18 cellular contexts compared by ENCODE assay signal in genomic region chr7:70838292-70838907, GRCh38.
DNase-seq lines count a peak whose midpoint lies in the region; ATAC-seq, FAIRE-seq and TF ChIP-seq lines count a peak whose summit lies in the region.
"Had no signal": no experiment of that assay in that cellular context is flagged by ENCODE, and none has a peak within 500 bp of the region (broad histone marks: within the 10 kb centered on the region; RNA-seq: fewer than 3 reads in every experiment).

No MANE protein-coding gene starts in this region.

- no peak for TF ChIP-seq RAD21 in HepG2 (CRISPR knock-in tag; IDR thresholded peaks at IDR 0.05)
- TF ChIP-seq RAD21 in K562 (CRISPR knock-in tag; conservative IDR thresholded peaks at IDR 0.05 in 1 of 2, IDR thresholded peaks at IDR 0.05 in 1 of 2), result no peak

- no peak overlapping the region for H2AFZ ChIP-seq in HepG2 (ENCODE audit: low read length)
- no peak overlapping the region for H2AFZ ChIP-seq in K562 (ENCODE audit: low read depth, low read length)
- H2AFZ ChIP-seq: GM23248 had no signal

- H3K4me3 ChIP-seq in HepG2 (replicated peaks in 1 of 3; ENCODE audit: insufficient read depth in 1 of 3, low read depth in 2 of 3, low read length in 3 of 3) (0 out of 6 replicates have a peak overlapping the region, but pooled peaks of 1 of the 3 experiments have one; percentile 12), right lobe of liver (no peak overlapping the region), K562 (no peak overlapping the region), left lung (no peak overlapping the region), upper lobe of right lung (no peak overlapping the region)
- H3K4me3 ChIP-seq: BLaER1 treated with 17β-estradiol and CSF1 and Interleukin-3, amounts not matched to agents 10 nM and 100 nM; GM12878; GM23248 had no signal

- no TSS peak for BruUV-seq in HepG2 (replicated peaks; lab: Mats Ljungman, UMichigan)
- BruUV-seq in K562 (replicated peaks; lab: Mats Ljungman, UMichigan), result no TSS peak

- H3K9me3 ChIP-seq in HepG2 (ENCODE audit: low read length), result peaks cover 14% of the 10 kb centered on the region
- no peaks in the 10 kb centered on the region for H3K9me3 ChIP-seq in right lobe of liver
- H3K9me3 ChIP-seq in K562 (replicated peaks; ENCODE audit: control insufficient read depth, insufficient read depth, low read depth, low read length), result no peaks in the 10 kb centered on the region
- peaks cover 0 to 4% of the 10 kb centered on the region in 2 donors for H3K9me3 ChIP-seq in left lung
- no peaks in the 10 kb centered on the region for H3K9me3 ChIP-seq in upper lobe of right lung

- FAIRE-seq in HepG2 (lab: Jason Lieb, UNC) (no peak), K562 (lab: Jason Lieb, UNC) (no peak)
- FAIRE-seq: GM12878, GM18507 had no signal

- H3K27me3 ChIP-seq in HepG2 (ENCODE audit: control insufficient read depth in 1 of 2, insufficient read depth in 2 of 2, low read length in 2 of 2) (peaks cover 0 to 7% of the 10 kb centered on the region in 2 experiments; a peak in 1 of 5 replicates), right lobe of liver (no peaks in the 10 kb centered on the region), K562 (ENCODE audit: control insufficient read depth in 2 of 2, insufficient read depth in 2 of 2, low read length in 2 of 2) (peaks cover 0 to 14% of the 10 kb centered on the region in 2 experiments; a peak in 3 of 5 replicates), left lung (peaks cover 0 to 10% of the 10 kb centered on the region in 2 donors), upper lobe of right lung (no peaks in the 10 kb centered on the region)
- H3K27me3 ChIP-seq: BLaER1 treated with 17β-estradiol and CSF1 and Interleukin-3, amounts not matched to agents 10 nM and 100 nM had no signal

- H3K36me3 ChIP-seq in HepG2 (replicated peaks in 1 of 2; ENCODE audit: control insufficient read depth in 1 of 2, insufficient read depth in 2 of 2, low read length in 2 of 2), result no peaks in the 10 kb centered on the region
- H3K36me3 ChIP-seq in right lobe of liver, result no peaks in the 10 kb centered on the region
- H3K36me3 ChIP-seq in K562 (ENCODE audit: control insufficient read depth, insufficient read depth, low read length), result no peaks in the 10 kb centered on the region
- no peaks in the 10 kb centered on the region for H3K36me3 ChIP-seq in left lung
- H3K36me3 ChIP-seq in upper lobe of right lung, result no peaks in the 10 kb centered on the region
- H3K36me3 ChIP-seq: BLaER1 treated with 17β-estradiol and CSF1 and Interleukin-3, amounts not matched to agents 10 nM and 100 nM had no signal

- H3K9ac ChIP-seq in HepG2 (ENCODE audit: insufficient read depth, low read depth, low read length) (no peak overlapping the region), K562 (ENCODE audit: insufficient read depth in 1 of 2, low read depth in 2 of 2, low read length in 2 of 2) (no peak overlapping the region)
- H3K9ac ChIP-seq: BLaER1 treated with 17β-estradiol and CSF1 and Interleukin-3, amounts not matched to agents 10 nM and 100 nM; GM23248 had no signal

- H4K20me1 ChIP-seq in HepG2 (ENCODE audit: insufficient read depth, low read length) (no peaks in the 10 kb centered on the region), K562 (replicated peaks; ENCODE audit: control insufficient read depth, insufficient read depth, low read length) (no peaks in the 10 kb centered on the region)
- H4K20me1 ChIP-seq: BLaER1 treated with 17β-estradiol and CSF1 and Interleukin-3, amounts not matched to agents 10 nM and 100 nM had no signal

- in situ Hi-C loops in HepG2 (cut with HindIII; ENCODE audit: extremely low pct_ligation_motif_present, low pct_unique_long_range_greater_than_20kb) (no loop called here), K562 (cut with MboI) (no loop called here)

- POLR2A ChIA-PET in HepG2 (lab: Yijun Ruan, JAX) (interaction anchor here (0.7 to 1.0 kb wide), 2 partner anchors 8 to 57 kb away, joined by 3 to 4 read pairs; no protein-coding TSS in a partner anchor), K562 (lab: Yijun Ruan, JAX) (no interaction called here)

- 34% methylated on average over 6 of the region's 15 CpGs for WGBS in HepG2 (ENCODE audit: low lambda C conversion rate)
- 32% methylated on average over 3 of the region's 15 CpGs for WGBS in right lobe of liver (ENCODE audit: insufficient coverage, low coverage, low lambda C conversion rate, missing lambda C conversion rate)
- WGBS in K562 (ENCODE audit: insufficient coverage, low coverage, missing lambda C conversion rate), result 0% methylated on average over 12 of the region's 15 CpGs

- ATAC-seq in HepG2 (peak; percentile 66), right lobe of liver (no peak), K562 (no peak), left lung (peak; percentile 80), upper lobe of right lung (peak; percentile 34), HG03521 (IDR thresholded peaks at IDR 0.05; ENCODE audit: unreplicated experiment) (no peak)
- ATAC-seq: GM12878 had no signal

- TF ChIP-seq POLR2A in HepG2 (IDR thresholded peaks at IDR 0.05; ENCODE audit: insufficient read depth in 1 of 2, low read depth in 2 of 2, low read length in 2 of 2), result no peak
- no peak for TF ChIP-seq POLR2A in right lobe of liver (IDR thresholded peaks at IDR 0.05)
- TF ChIP-seq POLR2A in K562 (conservative IDR thresholded peaks at IDR 0.05), result no peak

- CTCF ChIA-PET in HepG2 (lab: Yijun Ruan, JAX; ENCODE audit: low intra/inter-chr PET ratio, low total read pairs) (no interaction called here), K562 (lab: Yijun Ruan, JAX; ENCODE audit: low intra/inter-chr PET ratio) (no interaction called here)

- intact Hi-C loops in HepG2 (cut with micrococcal nuclease; ENCODE audit: unreplicated experiment) (no loop called here), right lobe of liver (cut with DNase I) (no loop called here), K562 (cut with micrococcal nuclease) (no loop called here), left lung (cut with DNase I) (loop anchor here in 1 of 2 donors (10.0 kb wide), 1 partner anchor 896 kb away; no protein-coding TSS in a partner anchor), upper lobe of right lung (cut with DNase I) (no loop called here)

- TF ChIP-seq EP300 in HepG2 (IDR thresholded peaks at IDR 0.05; ENCODE audit: low read depth in 2 of 2, low read length in 2 of 2), result no peak
- TF ChIP-seq EP300 in HepG2 (CRISPR knock-in tag; IDR thresholded peaks at IDR 0.05; ENCODE audit: borderline replicate concordance), result no peak
- no peak for TF ChIP-seq EP300 in K562 (IDR thresholded peaks at IDR 0.05; ENCODE audit: low read length)

- H3K79me2 ChIP-seq in HepG2 (ENCODE audit: insufficient read depth, low read length) (no peaks in the 10 kb centered on the region), K562 (ENCODE audit: control insufficient read depth, insufficient read depth, low read length) (no peaks in the 10 kb centered on the region)

- TF ChIP-seq CTCF in HepG2 (CRISPR knock-in tag; IDR thresholded peaks at IDR 0.05) (no peak), right lobe of liver (IDR thresholded peaks at IDR 0.05) (no peak), K562 (IDR thresholded peaks at IDR 0.05 in 2 of 3, conservative IDR thresholded peaks at IDR 0.05 in 1 of 3; ENCODE audit: insufficient read depth in 2 of 3, low read depth in 1 of 3, low read length in 3 of 3) (no peak), left lung (IDR thresholded peaks at IDR 0.05) (no peak), upper lobe of right lung (IDR thresholded peaks at IDR 0.05) (no peak)

- H3K4me2 ChIP-seq in HepG2 (ENCODE audit: low read depth, low read length), result peak overlapping the region; percentile 41
- no peak overlapping the region for H3K4me2 ChIP-seq in K562 (ENCODE audit: insufficient read depth, low read length)
- H3K4me2 ChIP-seq: BLaER1 treated with 17β-estradiol and CSF1 and Interleukin-3, amounts not matched to agents 10 nM and 100 nM had no signal

- peaks cover 15% of the 10 kb centered on the region for H3K4me1 ChIP-seq in HepG2 (ENCODE audit: insufficient read depth, low read length)
- H3K4me1 ChIP-seq in right lobe of liver, result no peaks in the 10 kb centered on the region
- no peaks in the 10 kb centered on the region; a peak in 1 of 5 replicates for H3K4me1 ChIP-seq in K562 (replicated peaks in 1 of 2; ENCODE audit: control insufficient read depth in 2 of 2, insufficient read depth in 2 of 2, low read length in 2 of 2)
- no peaks in the 10 kb centered on the region for H3K4me1 ChIP-seq in left lung
- H3K4me1 ChIP-seq in upper lobe of right lung, result no peaks in the 10 kb centered on the region

- H3K27ac ChIP-seq in HepG2 (ENCODE audit: extremely low read length, insufficient read depth, low read length), result no peak overlapping the region
- H3K27ac ChIP-seq in right lobe of liver, result no peak overlapping the region
- H3K27ac ChIP-seq in K562 (ENCODE audit: extremely low read depth, low read depth, low read length), result no peak overlapping the region
- H3K27ac ChIP-seq in left lung, result no peak overlapping the region
- H3K27ac ChIP-seq in upper lobe of right lung, result no peak overlapping the region
- H3K27ac ChIP-seq: BLaER1 treated with 17β-estradiol and CSF1 and Interleukin-3, amounts not matched to agents 10 nM and 100 nM; GM23248; HL-60 had no signal

- H3K9me1 ChIP-seq in K562 (ENCODE audit: control insufficient read depth, insufficient read depth, low read length), result no peaks in the 10 kb centered on the region

- no peak for DNase-seq in HepG2 (ENCODE audit: low spot score)
- no peak for DNase-seq in right lobe of liver
- peak in 1 of 4 experiments; percentile 16 for DNase-seq in K562 (ENCODE audit: extremely low read depth in 1 of 4, low spot score in 3 of 4)
- DNase-seq in left lung, result no peak
- DNase-seq in upper lobe of right lung, result no peak
- no peak for DNase-seq in stimulated activated naive CD4-positive, alpha-beta T cell (lab: John Stamatoyannopoulos, UW)
- no peak for DNase-seq in activated CD8-positive, alpha-beta memory T cell treated with anti-CD3 and anti-CD28 coated beads for 24 hours
- DNase-seq: ACHN; Calu3; CD4-positive, alpha-beta T cell; DMS79; GM23248; HCEC 1CT had no signal

TF ChIP-seq in HepG2, 621 proteins besides CTCF, POLR2A, EP300 and RAD21 (continues in another document):
- TF ChIP-seq ZNF253 (CRISPR knock-in tag; IDR thresholded peaks at IDR 0.05; ENCODE audit: borderline replicate concordance) (no peak), SALL1 (CRISPR knock-in tag; IDR thresholded peaks at IDR 0.05) (0 out of 2 replicates have a peak, but pooled peaks have one; percentile 13), ZEB1 (IDR thresholded peaks at IDR 0.05; ENCODE audit: insufficient replicate concordance, low read depth) (no peak), ZSCAN25 (CRISPR knock-in tag; IDR thresholded peaks at IDR 0.05) (no peak), ZBTB7B (CRISPR knock-in tag; IDR thresholded peaks at IDR 0.05) (no peak)

TF ChIP-seq in K562, 482 proteins besides CTCF, POLR2A, EP300 and RAD21 (continues in another document):
- TF ChIP-seq CBFA2T2 (conservative IDR thresholded peaks at IDR 0.05), result peak; percentile 61
- peak; percentile 59 for TF ChIP-seq CBFA2T3 (IDR thresholded peaks at IDR 0.05)
- TF ChIP-seq NFIC (IDR thresholded peaks at IDR 0.05), result no peak
- no peak for TF ChIP-seq SP2 (IDR thresholded peaks at IDR 0.05; ENCODE audit: extremely low read depth, low read depth, low read length, poor library complexity, severe bottlenecking)
- peak; percentile 57; the same call in 1 of the 2 replicates for TF ChIP-seq TAL1 (IDR thresholded peaks at IDR 0.05)

Comparison
In these comparisons a context has a peak if more than half of its experiments do, and no peak if none do; other contexts are left out.
1. ATAC-seq: peak in HepG2 (single experiment), left lung (single experiment) and upper lobe of right lung (single experiment); none in right lobe of liver (0 of 4), K562 (single experiment) and HG03521 (single experiment).